ENCODE assay signal across 33 cellular contexts in genomic region chr15:75763137-75763611, GRCh38. TPM values are rescaled to one million over a fixed set of nuclear protein-coding genes. Genes with fewer than 3 reads are reported as not detected.
"Had no signal": no experiment of that assay in that cellular context is flagged by ENCODE, and none has a peak within 500 bp of the region (broad histone marks: within the 10 kb centered on the region; RNA-seq: fewer than 3 reads in every experiment).

No MANE protein-coding gene starts in this region.

- H3K4me1 ChIP-seq: breast epithelium, colonic mucosa had no signal

- H3K4me3 Mint-ChIP-seq: activated B cell treated with CpG ODN at 0.5 μM for 24 hours; activated CD8-positive, alpha-beta memory T cell treated with anti-CD3 and anti-CD28 coated beads, Interleukin-2, amount 10 ng/mL, durations not matched to agents 7 days and 5 days; activated CD8-positive, alpha-beta T cell treated with anti-CD3 and anti-CD28 coated beads for 36 hours; activated naive CD4-positive, alpha-beta T cell treated with anti-CD3 and anti-CD28 coated beads, Interleukin-2, amount 10 ng/mL, durations not matched to agents 7 days and 5 days; activated naive CD8-positive, alpha-beta T cell treated with anti-CD3 and anti-CD28 coated beads, Interleukin-2, amount 10 ng/mL, durations not matched to agents 7 days and 5 days; brain; T-helper 17 cell; T-helper 2 cell treated with Interferon-gamma antibody and Interleukin-4, amounts not matched to agents 5 μg/mL and 100 μg/mL, for 36 hours had no signal

- DNase-seq: activated B cell treated with CpG ODN at 0.5 μM for 24 hours; activated CD4-positive, alpha-beta T cell treated with anti-CD3 and anti-CD28 coated beads for 48 hours; activated CD4-positive, alpha-beta T cell treated with anti-CD3 and anti-CD28 coated beads, Interleukin-2, amount 50 U/mL, for 1 hour; activated CD4-positive, alpha-beta T cell treated with anti-CD3 and anti-CD28 coated beads, Interleukin-2, amount 50 U/mL, for 48 hours; activated CD8-positive, alpha-beta memory T cell treated with anti-CD3 and anti-CD28 coated beads, Interleukin-2, amount 10 ng/mL, durations not matched to agents 7 days and 5 days; activated CD8-positive, alpha-beta memory T cell treated with anti-CD3 and anti-CD28 coated beads, Interleukin-2, amount 50 U/mL, for 4 hours; activated CD8-positive, alpha-beta T cell treated with anti-CD3 and anti-CD28 coated beads for 36 hours; activated gamma-delta T cell; activated naive CD4-positive, alpha-beta T cell; activated naive CD4-positive, alpha-beta T cell treated with anti-CD3 and anti-CD28 coated beads, Interleukin-2, amount 10 ng/mL, durations not matched to agents 7 days and 5 days; activated naive CD8-positive, alpha-beta T cell treated with anti-CD3 and anti-CD28 coated beads, Interleukin-2, amount 10 ng/mL, durations not matched to agents 7 days and 5 days; activated T-cell treated with anti-CD3 and anti-CD28 coated beads, Interleukin-2, amount 50 U/mL, for 1 hour; activated T-cell treated with anti-CD3 and anti-CD28 coated beads, Interleukin-2, amount 50 U/mL, for 48 hours; central memory CD4-positive, alpha-beta T cell; cerebellar nuclear complex; colonic mucosa; effector CD8-positive, alpha-beta T cell; esophagus squamous epithelium; foreskin melanocyte; T-helper 1 cell; T-helper 17 cell; T1000; WERI-Rb-1 had no signal

- ATAC-seq: activated CD4-positive, CD25-positive, alpha-beta regulatory T cell treated with anti-CD3 and anti-CD28 coated beads, Interleukin-2, amount 50 U/mL, for 24 hours; activated CD8-positive, alpha-beta memory T cell treated with anti-CD3 and anti-CD28 coated beads, Interleukin-2, amount 10 ng/mL, durations not matched to agents 7 days and 5 days; activated CD8-positive, alpha-beta T cell treated with anti-CD3 and anti-CD28 coated beads for 36 hours; activated naive CD4-positive, alpha-beta T cell treated with anti-CD3 and anti-CD28 coated beads, Interleukin-2, amount 50 U/mL, for 72 hours; gastroesophageal sphincter; T-helper 17 cell had no signal

- H3K27ac Mint-ChIP-seq: activated B cell treated with CpG ODN at 0.5 μM for 24 hours; activated CD8-positive, alpha-beta memory T cell treated with anti-CD3 and anti-CD28 coated beads, Interleukin-2, amount 10 ng/mL, durations not matched to agents 7 days and 5 days; activated CD8-positive, alpha-beta T cell treated with anti-CD3 and anti-CD28 coated beads for 36 hours; activated naive CD4-positive, alpha-beta T cell treated with anti-CD3 and anti-CD28 coated beads, Interleukin-2, amount 10 ng/mL, durations not matched to agents 7 days and 5 days; activated naive CD8-positive, alpha-beta T cell treated with anti-CD3 and anti-CD28 coated beads, Interleukin-2, amount 10 ng/mL, durations not matched to agents 7 days and 5 days; brain; T-helper 17 cell; T-helper 2 cell treated with Interferon-gamma antibody and Interleukin-4, amounts not matched to agents 5 μg/mL and 100 μg/mL, for 36 hours had no signal

- H3K27me3 ChIP-seq: ascending aorta, breast epithelium, cardiac muscle cell, colonic mucosa, esophagus squamous epithelium, gastroesophageal sphincter had no signal

- H3K4me3 ChIP-seq: ascending aorta, breast epithelium, cardiac muscle cell, colonic mucosa, esophagus squamous epithelium, gastroesophageal sphincter had no signal

- H3K27ac ChIP-seq: ascending aorta, breast epithelium, cardiac muscle cell, colonic mucosa, epithelial cell of prostate, esophagus squamous epithelium, gastroesophageal sphincter, WERI-Rb-1 had no signal

- H3K36me3 ChIP-seq: ascending aorta, breast epithelium, cardiac muscle cell, colonic mucosa, esophagus squamous epithelium, gastroesophageal sphincter, WERI-Rb-1 had no signal

- H3K9me3 Mint-ChIP-seq: activated B cell treated with CpG ODN at 0.5 μM for 24 hours; activated CD8-positive, alpha-beta T cell treated with anti-CD3 and anti-CD28 coated beads for 36 hours; activated naive CD4-positive, alpha-beta T cell treated with anti-CD3 and anti-CD28 coated beads, Interleukin-2, amount 10 ng/mL, durations not matched to agents 7 days and 5 days; activated naive CD4-positive, alpha-beta T cell treated with anti-CD3 and anti-CD28 coated beads, Interleukin-2, amount 50 U/mL, for 72 hours; activated naive CD8-positive, alpha-beta T cell treated with anti-CD3 and anti-CD28 coated beads, Interleukin-2, amount 10 ng/mL, durations not matched to agents 7 days and 5 days; brain; T-helper 2 cell treated with Interferon-gamma antibody and Interleukin-4, amounts not matched to agents 5 μg/mL and 100 μg/mL, for 36 hours had no signal

- H3K36me3 Mint-ChIP-seq: activated CD8-positive, alpha-beta memory T cell treated with anti-CD3 and anti-CD28 coated beads, Interleukin-2, amount 10 ng/mL, durations not matched to agents 7 days and 5 days; activated naive CD4-positive, alpha-beta T cell treated with anti-CD3 and anti-CD28 coated beads, Interleukin-2, amount 10 ng/mL, durations not matched to agents 7 days and 5 days; activated naive CD8-positive, alpha-beta T cell treated with anti-CD3 and anti-CD28 coated beads, Interleukin-2, amount 10 ng/mL, durations not matched to agents 7 days and 5 days; brain had no signal

- H3K27me3 Mint-ChIP-seq: activated B cell treated with CpG ODN at 0.5 μM for 24 hours; activated CD8-positive, alpha-beta memory T cell treated with anti-CD3 and anti-CD28 coated beads, Interleukin-2, amount 10 ng/mL, durations not matched to agents 7 days and 5 days; activated CD8-positive, alpha-beta T cell treated with anti-CD3 and anti-CD28 coated beads for 36 hours; T-helper 17 cell had no signal

- H3K9me3 ChIP-seq: ascending aorta, breast epithelium, colonic mucosa, esophagus squamous epithelium, gastroesophageal sphincter had no signal

RNA-seq across cellular contexts. Expression of gene CSPG4, which starts 50.5 kb away (rescaled TPM):
- total RNA-seq: activated B cell treated with CpG ODN at 0.5 μM for 24 hours; activated CD8-positive, alpha-beta T cell treated with anti-CD3 and anti-CD28 coated beads for 36 hours; activated naive CD4-positive, alpha-beta T cell treated with anti-CD3 and anti-CD28 coated beads, Interleukin-2, amount 50 U/mL, for 72 hours; activated naive CD8-positive, alpha-beta T cell treated with anti-CD3 and anti-CD28 coated beads, Interleukin-2, amount 10 ng/mL, durations not matched to agents 7 days and 5 days; endothelial cell of umbilical vein had no signal
- polyA plus RNA-seq: endothelial cell of umbilical vein had no signal
